In the genomic region with DNA sequence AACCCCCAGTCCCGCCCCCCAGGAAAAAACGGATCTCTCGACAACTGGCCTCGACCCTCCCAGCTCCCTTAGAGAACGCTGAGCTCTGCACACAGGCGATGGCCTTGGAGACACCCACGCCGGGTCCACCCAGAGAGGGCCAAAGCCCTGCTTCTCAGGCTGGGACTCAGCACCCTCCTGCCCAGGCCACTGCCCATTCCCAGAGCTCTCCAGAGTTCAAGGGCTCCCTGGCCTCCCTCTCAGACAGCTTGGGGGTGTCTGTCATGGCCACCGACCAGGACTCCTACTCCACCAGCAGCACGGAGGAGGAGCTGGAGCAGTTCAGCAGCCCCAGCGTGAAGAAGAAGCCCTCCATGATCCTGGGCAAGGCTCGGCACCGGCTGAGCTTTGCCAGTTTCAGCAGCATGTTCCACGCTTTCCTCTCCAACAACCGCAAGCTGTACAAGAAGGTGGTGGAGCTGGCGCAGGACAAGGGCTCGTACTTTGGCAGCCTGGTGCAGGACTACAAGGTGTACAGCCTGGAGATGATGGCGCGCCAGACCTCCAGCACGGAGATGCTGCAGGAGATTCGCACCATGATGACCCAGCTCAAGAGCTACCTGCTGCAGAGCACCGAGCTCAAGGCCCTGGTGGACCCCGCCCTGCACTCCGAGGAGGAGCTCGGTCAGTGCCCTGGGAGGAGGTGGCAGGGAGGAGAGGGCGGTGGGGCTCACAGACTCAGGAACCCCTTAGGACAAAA, we compare ENCODE assay signal across 1 cellular context.
TF ChIP-seq lines count a peak whose summit lies in the region.

No MANE protein-coding gene starts in this region.

TF ChIP-seq in H1, 55 proteins besides CTCF, POLR2A, EP300 and RAD21 (continued from another document):
- TF ChIP-seq SP1 (IDR thresholded peaks at IDR 0.05; ENCODE audit: low read depth, low read length), result no peak
- no peak for TF ChIP-seq RNF2 (IDR thresholded peaks at IDR 0.05; ENCODE audit: borderline replicate concordance, low read depth, low read length, missing control alignments, poor library complexity, severe bottlenecking)
- TF ChIP-seq BRCA1 (IDR thresholded peaks at IDR 0.05; ENCODE audit: low read depth, low read length), result no peak
- TF ChIP-seq POU5F1 (IDR thresholded peaks at IDR 0.05; ENCODE audit: low read depth, low read length), result no peak
- no peak for TF ChIP-seq FOSL1 (IDR thresholded peaks at IDR 0.05; ENCODE audit: insufficient read depth, low read depth, low read length)
- TF ChIP-seq CTBP2 (IDR thresholded peaks at IDR 0.05; ENCODE audit: borderline replicate concordance, insufficient read depth, insufficient read length, low read length), result no peak
- TF ChIP-seq SIN3A (conservative IDR thresholded peaks at IDR 0.05 in 1 of 2, IDR thresholded peaks at IDR 0.05 in 1 of 2; ENCODE audit: low read depth in 1 of 2, low read length in 2 of 2), result no peak
- TF ChIP-seq CHD2 (IDR thresholded peaks at IDR 0.05; ENCODE audit: low read length), result no peak
- TF ChIP-seq EZH2 (IDR thresholded peaks at IDR 0.05; ENCODE audit: low read depth, low read length, severe bottlenecking), result no peak
- TF ChIP-seq, protein P1, sequence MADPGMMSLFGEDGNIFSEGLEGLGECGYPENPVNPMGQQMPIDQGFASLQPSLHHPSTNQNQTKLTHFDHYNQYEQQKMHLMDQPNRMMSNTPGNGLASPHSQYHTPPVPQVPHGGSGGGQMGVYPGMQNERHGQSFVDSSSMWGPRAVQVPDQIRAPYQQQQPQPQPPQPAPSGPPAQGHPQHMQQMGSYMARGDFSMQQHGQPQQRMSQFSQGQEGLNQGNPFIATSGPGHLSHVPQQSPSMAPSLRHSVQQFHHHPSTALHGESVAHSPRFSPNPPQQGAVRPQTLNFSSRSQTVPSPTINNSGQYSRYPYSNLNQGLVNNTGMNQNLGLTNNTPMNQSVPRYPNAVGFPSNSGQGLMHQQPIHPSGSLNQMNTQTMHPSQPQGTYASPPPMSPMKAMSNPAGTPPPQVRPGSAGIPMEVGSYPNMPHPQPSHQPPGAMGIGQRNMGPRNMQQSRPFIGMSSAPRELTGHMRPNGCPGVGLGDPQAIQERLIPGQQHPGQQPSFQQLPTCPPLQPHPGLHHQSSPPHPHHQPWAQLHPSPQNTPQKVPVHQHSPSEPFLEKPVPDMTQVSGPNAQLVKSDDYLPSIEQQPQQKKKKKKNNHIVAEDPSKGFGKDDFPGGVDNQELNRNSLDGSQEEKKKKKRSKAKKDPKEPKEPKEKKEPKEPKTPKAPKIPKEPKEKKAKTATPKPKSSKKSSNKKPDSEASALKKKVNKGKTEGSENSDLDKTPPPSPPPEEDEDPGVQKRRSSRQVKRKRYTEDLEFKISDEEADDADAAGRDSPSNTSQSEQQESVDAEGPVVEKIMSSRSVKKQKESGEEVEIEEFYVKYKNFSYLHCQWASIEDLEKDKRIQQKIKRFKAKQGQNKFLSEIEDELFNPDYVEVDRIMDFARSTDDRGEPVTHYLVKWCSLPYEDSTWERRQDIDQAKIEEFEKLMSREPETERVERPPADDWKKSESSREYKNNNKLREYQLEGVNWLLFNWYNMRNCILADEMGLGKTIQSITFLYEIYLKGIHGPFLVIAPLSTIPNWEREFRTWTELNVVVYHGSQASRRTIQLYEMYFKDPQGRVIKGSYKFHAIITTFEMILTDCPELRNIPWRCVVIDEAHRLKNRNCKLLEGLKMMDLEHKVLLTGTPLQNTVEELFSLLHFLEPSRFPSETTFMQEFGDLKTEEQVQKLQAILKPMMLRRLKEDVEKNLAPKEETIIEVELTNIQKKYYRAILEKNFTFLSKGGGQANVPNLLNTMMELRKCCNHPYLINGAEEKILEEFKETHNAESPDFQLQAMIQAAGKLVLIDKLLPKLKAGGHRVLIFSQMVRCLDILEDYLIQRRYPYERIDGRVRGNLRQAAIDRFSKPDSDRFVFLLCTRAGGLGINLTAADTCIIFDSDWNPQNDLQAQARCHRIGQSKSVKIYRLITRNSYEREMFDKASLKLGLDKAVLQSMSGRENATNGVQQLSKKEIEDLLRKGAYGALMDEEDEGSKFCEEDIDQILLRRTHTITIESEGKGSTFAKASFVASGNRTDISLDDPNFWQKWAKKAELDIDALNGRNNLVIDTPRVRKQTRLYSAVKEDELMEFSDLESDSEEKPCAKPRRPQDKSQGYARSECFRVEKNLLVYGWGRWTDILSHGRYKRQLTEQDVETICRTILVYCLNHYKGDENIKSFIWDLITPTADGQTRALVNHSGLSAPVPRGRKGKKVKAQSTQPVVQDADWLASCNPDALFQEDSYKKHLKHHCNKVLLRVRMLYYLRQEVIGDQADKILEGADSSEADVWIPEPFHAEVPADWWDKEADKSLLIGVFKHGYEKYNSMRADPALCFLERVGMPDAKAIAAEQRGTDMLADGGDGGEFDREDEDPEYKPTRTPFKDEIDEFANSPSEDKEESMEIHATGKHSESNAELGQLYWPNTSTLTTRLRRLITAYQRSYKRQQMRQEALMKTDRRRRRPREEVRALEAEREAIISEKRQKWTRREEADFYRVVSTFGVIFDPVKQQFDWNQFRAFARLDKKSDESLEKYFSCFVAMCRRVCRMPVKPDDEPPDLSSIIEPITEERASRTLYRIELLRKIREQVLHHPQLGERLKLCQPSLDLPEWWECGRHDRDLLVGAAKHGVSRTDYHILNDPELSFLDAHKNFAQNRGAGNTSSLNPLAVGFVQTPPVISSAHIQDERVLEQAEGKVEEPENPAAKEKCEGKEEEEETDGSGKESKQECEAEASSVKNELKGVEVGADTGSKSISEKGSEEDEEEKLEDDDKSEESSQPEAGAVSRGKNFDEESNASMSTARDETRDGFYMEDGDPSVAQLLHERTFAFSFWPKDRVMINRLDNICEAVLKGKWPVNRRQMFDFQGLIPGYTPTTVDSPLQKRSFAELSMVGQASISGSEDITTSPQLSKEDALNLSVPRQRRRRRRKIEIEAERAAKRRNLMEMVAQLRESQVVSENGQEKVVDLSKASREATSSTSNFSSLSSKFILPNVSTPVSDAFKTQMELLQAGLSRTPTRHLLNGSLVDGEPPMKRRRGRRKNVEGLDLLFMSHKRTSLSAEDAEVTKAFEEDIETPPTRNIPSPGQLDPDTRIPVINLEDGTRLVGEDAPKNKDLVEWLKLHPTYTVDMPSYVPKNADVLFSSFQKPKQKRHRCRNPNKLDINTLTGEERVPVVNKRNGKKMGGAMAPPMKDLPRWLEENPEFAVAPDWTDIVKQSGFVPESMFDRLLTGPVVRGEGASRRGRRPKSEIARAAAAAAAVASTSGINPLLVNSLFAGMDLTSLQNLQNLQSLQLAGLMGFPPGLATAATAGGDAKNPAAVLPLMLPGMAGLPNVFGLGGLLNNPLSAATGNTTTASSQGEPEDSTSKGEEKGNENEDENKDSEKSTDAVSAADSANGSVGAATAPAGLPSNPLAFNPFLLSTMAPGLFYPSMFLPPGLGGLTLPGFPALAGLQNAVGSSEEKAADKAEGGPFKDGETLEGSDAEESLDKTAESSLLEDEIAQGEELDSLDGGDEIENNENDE (IDR thresholded peaks at IDR 0.05; ENCODE audit: insufficient replicate concordance, low read length), result no peak
- no peak for TF ChIP-seq TAF7 (optimal IDR thresholded peaks at IDR 0.05; ENCODE audit: borderline replicate concordance, low read depth, low read length)
- no peak for TF ChIP-seq POLR2AphosphoS5 (IDR thresholded peaks at IDR 0.05; ENCODE audit: low read depth, low read length)
